Comparison of ENCODE assay signal across 8 cellular contexts in genomic region chr3:126752303-126753190, GRCh38. TPM values are rescaled to one million over a fixed set of nuclear protein-coding genes. Genes with fewer than 3 reads are reported as not detected.
DNase-seq lines count a peak whose midpoint lies in the region; FAIRE-seq and TF ChIP-seq lines count a peak whose summit lies in the region.

No MANE protein-coding gene starts in this region.

- peaks cover 6% of the 10 kb centered on the region for H3K4me1 Mint-ChIP-seq in activated naive CD4-positive, alpha-beta T cell treated with anti-CD3 and anti-CD28 coated beads, Interleukin-2, amount 10 ng/mL, durations not matched to agents 7 days and 5 days
- H3K4me1 Mint-ChIP-seq in glutamatergic neuron (ENCODE audit: low read depth, unreplicated experiment) = peaks cover 64% of the 10 kb centered on the region

- no peak overlapping the region for H3K4me3 Mint-ChIP-seq in activated naive CD4-positive, alpha-beta T cell treated with anti-CD3 and anti-CD28 coated beads, Interleukin-2, amount 10 ng/mL, durations not matched to agents 7 days and 5 days
- H3K4me3 Mint-ChIP-seq in glutamatergic neuron (ENCODE audit: unreplicated experiment) = peak overlapping the region; percentile 26

- no peak for FAIRE-seq in RCC 7860 (lab: Jason Lieb, UNC)

- peaks cover 11% of the 10 kb centered on the region for H3K4me1 ChIP-seq in parathyroid adenoma

- H3K27ac ChIP-seq in parathyroid adenoma = no peak overlapping the region

- no peak overlapping the region for H3K27ac Mint-ChIP-seq in activated naive CD4-positive, alpha-beta T cell treated with anti-CD3 and anti-CD28 coated beads, Interleukin-2, amount 10 ng/mL, durations not matched to agents 7 days and 5 days
- peak overlapping the region; percentile 43 for H3K27ac Mint-ChIP-seq in glutamatergic neuron (ENCODE audit: unreplicated experiment)

- no peak overlapping the region for H3K4me2 ChIP-seq in parathyroid adenoma (ENCODE audit: low read length)

- no peaks in the 10 kb centered on the region for H3K9me3 Mint-ChIP-seq in activated naive CD4-positive, alpha-beta T cell treated with anti-CD3 and anti-CD28 coated beads, Interleukin-2, amount 10 ng/mL, durations not matched to agents 7 days and 5 days
- H3K9me3 Mint-ChIP-seq in glutamatergic neuron (ENCODE audit: unreplicated experiment) = peaks cover 8% of the 10 kb centered on the region

- H3K36me3 ChIP-seq in parathyroid adenoma (ENCODE audit: control insufficient read depth, insufficient read depth, low read length) = no peaks in the 10 kb centered on the region

- CTCF ChIA-PET in activated naive CD4-positive, alpha-beta T cell treated with anti-CD3 and anti-CD28 coated beads, Interleukin-2, amount 10 ng/mL, durations not matched to agents 7 days and 5 days (lab: Charles Lee) = interaction anchor here (0.5 to 4.2 kb wide), 13 partner anchors 9 to 792 kb away, joined by 3 to 22 read pairs (median 4); partner anchors contain the start of gene PLXNA1

- in situ Hi-C loops in ACHN (cut with HindIII; ENCODE audit: low pct_ligation_motif_present, low pct_unique_long_range_greater_than_20kb, low sequenced_read_pairs) (no loop called here), GM13976 (cut with MboI; ENCODE audit: low sequenced_read_pairs, unreplicated experiment) (loop anchor here (10.0 kb wide), 1 partner anchor 222 kb away; no protein-coding TSS in a partner anchor), KBM-7 (cut with MboI; ENCODE audit: low pct_unique_long_range_greater_than_20kb, low sequenced_read_pairs) (no loop called here)

- no peak overlapping the region for H2AFZ ChIP-seq in parathyroid adenoma

- peak; percentile 62 for DNase-seq in ACHN
- peak; percentile 82 for DNase-seq in GM13976 (ENCODE audit: low spot score)
- peak; percentile 73 for DNase-seq in KBM-7
- peak; percentile 46 for DNase-seq in RCC 7860 (ENCODE audit: low spot score)
- DNase-seq in activated naive CD4-positive, alpha-beta T cell treated with anti-CD3 and anti-CD28 coated beads, Interleukin-2, amount 10 ng/mL, durations not matched to agents 7 days and 5 days = peak; percentile 72
- DNase-seq in glutamatergic neuron = peak; percentile 88
- no peak for DNase-seq in cortex of kidney (lab: John Stamatoyannopoulos, UW)

- H3K27me3 ChIP-seq in parathyroid adenoma (ENCODE audit: control insufficient read depth, insufficient read depth, low read length) = no peaks in the 10 kb centered on the region

- no peaks in the 10 kb centered on the region for H3K9me3 ChIP-seq in parathyroid adenoma (ENCODE audit: control insufficient read depth, low read length)

- no peak overlapping the region for H3K4me3 ChIP-seq in parathyroid adenoma (ENCODE audit: low read depth, low read length)

- H3K36me3 Mint-ChIP-seq in activated naive CD4-positive, alpha-beta T cell treated with anti-CD3 and anti-CD28 coated beads, Interleukin-2, amount 10 ng/mL, durations not matched to agents 7 days and 5 days = no peaks in the 10 kb centered on the region
- H3K36me3 Mint-ChIP-seq in glutamatergic neuron (ENCODE audit: unreplicated experiment) = peaks cover 5% of the 10 kb centered on the region

- no peak overlapping the region for H3K9ac ChIP-seq in parathyroid adenoma

- no peaks in the 10 kb centered on the region for H3K27me3 Mint-ChIP-seq in activated naive CD4-positive, alpha-beta T cell treated with anti-CD3 and anti-CD28 coated beads, Interleukin-2, amount 10 ng/mL, durations not matched to agents 7 days and 5 days
- peaks cover 9% of the 10 kb centered on the region for H3K27me3 Mint-ChIP-seq in glutamatergic neuron (ENCODE audit: unreplicated experiment)

- TF ChIP-seq CTCF in GM13976 (IDR thresholded peaks at IDR 0.05; ENCODE audit: borderline replicate concordance, control extremely low read depth, extremely low read depth, insufficient read depth, missing control alignments) (peak; percentile 94), glutamatergic neuron (IDR thresholded peaks at IDR 0.05; ENCODE audit: partially characterized antibody, unreplicated experiment) (peak; percentile 79), parathyroid adenoma (IDR thresholded peaks at IDR 0.05) (peak; percentile 77)

- H3K79me2 ChIP-seq in parathyroid adenoma = peaks cover 11% of the 10 kb centered on the region

RNA-seq across cellular contexts. Expression of gene CHCHD6, which starts 48.5 kb away (rescaled TPM):
- total RNA-seq in glutamatergic neuron (ENCODE audit: unreplicated experiment) = 17.2 TPM
